22 cellular contexts compared by ENCODE assay signal in genomic region chrX:29066516-29066915, GRCh38.
A peak's percentile ranks its signal among the peaks of the same experiment; 100 is the strongest.
DNase-seq lines count a peak whose midpoint lies in the region; ATAC-seq and TF ChIP-seq lines count a peak whose summit lies in the region.
"Had no signal": no experiment of that assay in that cellular context is flagged by ENCODE, and none has a peak within 500 bp of the region (broad histone marks: within the 10 kb centered on the region; RNA-seq: fewer than 3 reads in every experiment).

No MANE protein-coding gene starts in this region.

- H3T11ph ChIP-seq in H9 (ENCODE audit: low read length): no peak overlapping the region

- no peak overlapping the region for H2AFZ ChIP-seq in H9 (ENCODE audit: low read length)
- H2AFZ ChIP-seq: GM23248 had no signal

- H4K20me1 ChIP-seq in H9 (ENCODE audit: control insufficient read depth, insufficient read depth, insufficient read length): no peaks in the 10 kb centered on the region
- H4K20me1 ChIP-seq: BLaER1 treated with 17β-estradiol and CSF1 and Interleukin-3, amounts not matched to agents 10 nM and 100 nM had no signal

- H2BK120ac ChIP-seq in H9 (ENCODE audit: low read depth, low read length, poor library complexity, severe bottlenecking) (no peak overlapping the region), mesendoderm (ENCODE audit: low read depth, low read length) (no peak overlapping the region)

- no peak overlapping the region for H3K56ac ChIP-seq in H9 (ENCODE audit: insufficient read length, low read depth, low read length)
- no peak overlapping the region for H3K56ac ChIP-seq in mesendoderm (ENCODE audit: low read length)

- H3K18ac ChIP-seq in H9 (ENCODE audit: insufficient read length, low read depth, low read length) (no peak overlapping the region), mesendoderm (ENCODE audit: low read length) (no peak overlapping the region)

- H3K27me3 ChIP-seq in H9 (ENCODE audit: insufficient read depth, low read length): no peaks in the 10 kb centered on the region
- no peaks in the 10 kb centered on the region for H3K27me3 ChIP-seq in mesendoderm (ENCODE audit: insufficient read depth, low read length, poor library complexity)
- H3K27me3 ChIP-seq: BE2C; BLaER1 treated with 17β-estradiol and CSF1 and Interleukin-3, amounts not matched to agents 10 nM and 100 nM had no signal

- H3K23ac ChIP-seq in H9 (ENCODE audit: insufficient read length, low read depth, low read length) (no peak overlapping the region), mesendoderm (ENCODE audit: low read length) (no peak overlapping the region)

- H3K27ac Mint-ChIP-seq in H9 (no peak overlapping the region), WTC11 (no peak overlapping the region)
- no peak overlapping the region for H3K27ac Mint-ChIP-seq in stimulated activated naive CD8-positive, alpha-beta T cell treated with anti-CD3 and anti-CD28 coated beads, Interleukin-15, amount 100 ng/mL, for 72 hours
- H3K27ac Mint-ChIP-seq: CD4-positive, alpha-beta T cell; CD8-positive, alpha-beta memory T cell had no signal

- no peak overlapping the region for H4K8ac ChIP-seq in H9 (replicated peaks; ENCODE audit: insufficient read length, low read depth, low read length)
- H4K8ac ChIP-seq in mesendoderm (ENCODE audit: low read depth, low read length): no peak overlapping the region

- H3K4me1 Mint-ChIP-seq in H9 (peaks cover 23 to 24% of the 10 kb centered on the region in 2 experiments), WTC11 (peaks cover 26% of the 10 kb centered on the region)
- H3K4me1 Mint-ChIP-seq in stimulated activated naive CD8-positive, alpha-beta T cell treated with anti-CD3 and anti-CD28 coated beads, Interleukin-15, amount 100 ng/mL, for 72 hours: no peaks in the 10 kb centered on the region
- H3K4me1 Mint-ChIP-seq: CD14-positive monocyte; CD8-positive, alpha-beta memory T cell had no signal

- no peak overlapping the region for H3K4me3 ChIP-seq in mesendoderm (ENCODE audit: low read length)
- H3K4me3 ChIP-seq: A549; BLaER1 treated with 17β-estradiol and CSF1 and Interleukin-3, amounts not matched to agents 10 nM and 100 nM; GM23248 had no signal

- H3K79me1 ChIP-seq in H9 (ENCODE audit: insufficient read depth, low read depth, low read length, poor library complexity, severe bottlenecking) (no peaks in the 10 kb centered on the region), mesendoderm (ENCODE audit: low read length) (no peaks in the 10 kb centered on the region)

- TF ChIP-seq CTCF in H9 (conservative IDR thresholded peaks at IDR 0.05) (no peak), WTC11 (IDR thresholded peaks at IDR 0.05) (no peak)

- H2BK5ac ChIP-seq in H9 (ENCODE audit: insufficient read length, low read length) (no peak overlapping the region), mesendoderm (ENCODE audit: low read length) (no peak overlapping the region)

- no peak overlapping the region for H3K27ac ChIP-seq in H9 (ENCODE audit: insufficient read length, low read depth, low read length)
- no peak overlapping the region for H3K27ac ChIP-seq in mesendoderm (ENCODE audit: low read depth, low read length)
- H3K27ac ChIP-seq: A549; BLaER1 treated with 17β-estradiol and CSF1 and Interleukin-3, amounts not matched to agents 10 nM and 100 nM; GM23248 had no signal

- peaks cover 10% of the 10 kb centered on the region; the same call in 1 of the 2 replicates for H3K4me1 ChIP-seq in H9 (ENCODE audit: insufficient read depth, low read length)
- H3K4me1 ChIP-seq in mesendoderm (ENCODE audit: control insufficient read depth, low read depth, low read length): no peaks in the 10 kb centered on the region
- H3K4me1 ChIP-seq: A549; BE2C; BLaER1 treated with 17β-estradiol and CSF1 and Interleukin-3, amounts not matched to agents 10 nM and 100 nM had no signal

- no peak overlapping the region for H4K5ac ChIP-seq in H9 (ENCODE audit: insufficient read length, low read depth, low read length)
- no peak overlapping the region for H4K5ac ChIP-seq in mesendoderm (ENCODE audit: low read length)

- no peak overlapping the region for H2BK12ac ChIP-seq in H9 (ENCODE audit: insufficient read length, low read depth, low read length)

- H3K23me2 ChIP-seq in H9 (ENCODE audit: insufficient read length, low read depth, low read length, poor library complexity, severe bottlenecking): no peaks in the 10 kb centered on the region

- peaks cover 2% of the 10 kb centered on the region; the same call in 1 of the 2 replicates for H3K27me3 Mint-ChIP-seq in H9 (ENCODE audit: low read depth)
- 0 out of 2 replicates have a peak, but pooled peaks cover 4% of the 10 kb centered on the region for H3K27me3 Mint-ChIP-seq in WTC11 (ENCODE audit: low read depth)
- H3K27me3 Mint-ChIP-seq in stimulated activated naive CD8-positive, alpha-beta T cell treated with anti-CD3 and anti-CD28 coated beads, Interleukin-15, amount 100 ng/mL, for 72 hours: no peaks in the 10 kb centered on the region
- H3K27me3 Mint-ChIP-seq: CD4-positive, alpha-beta T cell; CD8-positive, alpha-beta memory T cell had no signal

- H3K9me3 ChIP-seq in H9 (ENCODE audit: control insufficient read depth, low read depth, low read length): no peaks in the 10 kb centered on the region
- H3K9me3 ChIP-seq: A549, BE2C had no signal

- H2BK20ac ChIP-seq in H9 (ENCODE audit: low read depth, low read length, poor library complexity, severe bottlenecking): no peak overlapping the region

- CTCF ChIA-PET in WTC11 (lab: Charles Lee): no interaction called here

- ATAC-seq in WTC11 (peak; percentile 60), GM19467 (IDR thresholded peaks at IDR 0.05; ENCODE audit: unreplicated experiment) (no peak), GM21390 (IDR thresholded peaks at IDR 0.05; ENCODE audit: unreplicated experiment) (no peak)
- ATAC-seq in stimulated activated naive CD8-positive, alpha-beta T cell treated with anti-CD3 and anti-CD28 coated beads, Interleukin-15, amount 100 ng/mL, for 72 hours: no peak
- ATAC-seq: A549 had no signal

- H3K36me3 Mint-ChIP-seq in H9 (ENCODE audit: insufficient read depth in 1 of 3, low read depth in 3 of 3) (no peaks in the 10 kb centered on the region; a peak in 1 of 7 replicates), WTC11 (no peaks in the 10 kb centered on the region)
- H3K36me3 Mint-ChIP-seq: CD14-positive monocyte; CD8-positive, alpha-beta memory T cell had no signal

- H3K14ac ChIP-seq in H9 (ENCODE audit: insufficient read depth, low read length): no peak overlapping the region

- H3K4me3 Mint-ChIP-seq in H9 (no peak overlapping the region), WTC11 (no peak overlapping the region)
- H3K4me3 Mint-ChIP-seq in stimulated activated naive CD8-positive, alpha-beta T cell treated with anti-CD3 and anti-CD28 coated beads, Interleukin-15, amount 100 ng/mL, for 72 hours: no peak overlapping the region
- H3K4me3 Mint-ChIP-seq: CD14-positive monocyte; CD4-positive, alpha-beta T cell; CD8-positive, alpha-beta memory T cell had no signal

- WGBS in H9 (ENCODE audit: extremely low coverage, insufficient read length, low lambda C conversion rate): no CpG with 5 or more reads among the region's 1 CpG
- no CpG with 5 or more reads among the region's 1 CpG for WGBS in mesendoderm (ENCODE audit: extremely low coverage, insufficient coverage, low lambda C conversion rate)

- H2AK5ac ChIP-seq in H9 (ENCODE audit: insufficient read length, low read length) (no peak overlapping the region), mesendoderm (ENCODE audit: low read length) (no peak overlapping the region)

- H3K4ac ChIP-seq in H9 (ENCODE audit: low read depth, low read length): no peak overlapping the region
- H3K4ac ChIP-seq in mesendoderm (ENCODE audit: low read depth, low read length): no peak overlapping the region

- H3K9ac ChIP-seq in H9 (ENCODE audit: extremely low read depth, insufficient read length, low read length) (no peak overlapping the region), mesendoderm (ENCODE audit: low read length) (no peak overlapping the region)
- H3K9ac ChIP-seq: BLaER1 treated with 17β-estradiol and CSF1 and Interleukin-3, amounts not matched to agents 10 nM and 100 nM; GM23248 had no signal

- H3K79me2 ChIP-seq in H9 (ENCODE audit: insufficient read depth, low read length): no peaks in the 10 kb centered on the region
- H3K79me2 ChIP-seq in mesendoderm (ENCODE audit: control insufficient read depth, insufficient read depth, low read length): no peaks in the 10 kb centered on the region

- DNase-seq in ELF-1 (ENCODE audit: low read depth, low spot score) (peak; percentile 85), H9 (peak; percentile 24), WTC11 (ENCODE audit: low spot score) (no peak), mesendoderm (peak; percentile 55), KG1 (lab: John Stamatoyannopoulos, UW) (no peak)
- DNase-seq in stimulated activated naive CD8-positive, alpha-beta T cell treated with anti-CD3 and anti-CD28 coated beads, Interleukin-15, amount 100 ng/mL, for 72 hours: no peak
- DNase-seq: 8988T; ACHN; AML-193; BE2C; Calu3; CD4-positive, alpha-beta T cell; CD8-positive, alpha-beta memory T cell; DMS53; DMS79 treated with DMSO at 0.1 percent for 48 hours; GM23248; HCEC 1CT had no signal

- H3K4me2 ChIP-seq in H9 (ENCODE audit: insufficient read depth, insufficient read length, low read length) (no peak overlapping the region), mesendoderm (ENCODE audit: low read length) (no peak overlapping the region)
- H3K4me2 ChIP-seq: A549; BLaER1 treated with 17β-estradiol and CSF1 and Interleukin-3, amounts not matched to agents 10 nM and 100 nM had no signal

- H3K9me3 Mint-ChIP-seq in H9 (peaks cover 5 to 48% of the 10 kb centered on the region in 2 experiments; a peak in 4 of 5 replicates), WTC11 (no peaks in the 10 kb centered on the region)
- H3K9me3 Mint-ChIP-seq in stimulated activated naive CD8-positive, alpha-beta T cell treated with anti-CD3 and anti-CD28 coated beads, Interleukin-15, amount 100 ng/mL, for 72 hours: peaks cover 0 to 4% of the 10 kb centered on the region in 2 donors

- H3K36me3 ChIP-seq in mesendoderm (ENCODE audit: control insufficient read depth, insufficient read depth, low read length): no peaks in the 10 kb centered on the region
- H3K36me3 ChIP-seq: BE2C; BLaER1 treated with 17β-estradiol and CSF1 and Interleukin-3, amounts not matched to agents 10 nM and 100 nM had no signal

- POLR2A ChIA-PET in WTC11 (lab: Charles Lee): no interaction called here

- H2BK15ac ChIP-seq in H9 (ENCODE audit: low read depth, low read length) (no peak overlapping the region), mesendoderm (replicated peaks; ENCODE audit: low read depth) (no peak overlapping the region)

- H4K91ac ChIP-seq in H9 (ENCODE audit: insufficient read length, low read depth, low read length): no peak overlapping the region

TF ChIP-seq in WTC11, 78 proteins besides CTCF, POLR2A, EP300 and RAD21:
- TF ChIP-seq MAX (CRISPR knock-in tag; IDR thresholded peaks at IDR 0.05): no peak
- no peak for TF ChIP-seq NR3C1 (CRISPR knock-in tag; conservative IDR thresholded peaks at IDR 0.05; ENCODE audit: low read depth)
- no peak for TF ChIP-seq ZNF317 (CRISPR knock-in tag; IDR thresholded peaks at IDR 0.05; ENCODE audit: borderline replicate concordance, low read depth)

Comparison
In these comparisons a context has a peak if more than half of its experiments do, and no peak if none do; other contexts are left out.
1. DNase-seq: peak in ELF-1 (single experiment), H9 (single experiment) and mesendoderm (single experiment); none in WTC11 (single experiment), stimulated activated naive CD8-positive, alpha-beta T cell treated with anti-CD3 and anti-CD28 coated beads, Interleukin-15, amount 100 ng/mL, for 72 hours (0 of 2) and KG1 (single experiment).